ENCODE assay signal across 19 cellular contexts in the genomic region with DNA sequence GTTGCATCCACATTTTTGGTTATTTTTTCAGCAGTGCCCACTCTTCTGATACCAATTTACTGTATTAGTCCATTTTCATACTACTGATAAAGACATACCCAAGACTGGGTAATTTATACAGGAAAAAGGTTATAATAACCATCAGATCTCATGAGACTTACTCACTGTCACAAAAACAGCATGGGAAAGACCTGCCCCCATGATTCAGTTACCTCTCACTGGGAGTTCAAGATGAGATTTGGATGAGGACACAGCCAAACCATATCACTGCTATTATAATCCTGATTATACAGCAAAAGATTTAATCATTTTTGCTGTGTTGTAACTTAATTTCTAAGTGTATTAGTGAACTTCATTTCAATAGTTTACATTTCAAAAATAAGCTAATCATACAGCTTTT. TPM values are rescaled to one million over a fixed set of nuclear protein-coding genes. Genes with fewer than 3 reads are reported as not detected.
DNase-seq lines count a peak whose midpoint lies in the region; ATAC-seq and TF ChIP-seq lines count a peak whose summit lies in the region.
"Had no signal": no experiment of that assay in that cellular context is flagged by ENCODE, and none has a peak within 500 bp of the region (broad histone marks: within the 10 kb centered on the region; RNA-seq: fewer than 3 reads in every experiment).

No MANE protein-coding gene starts in this region.

- no peaks in the 10 kb centered on the region for H3K27me3 ChIP-seq in testis
- H3K27me3 ChIP-seq: upper lobe of left lung had no signal

- H3K4me3 ChIP-seq in fibroblast of mammary gland (ENCODE audit: control insufficient read depth, low read depth, low read length) (no peak overlapping the region), testis (no peak overlapping the region)
- H3K4me3 ChIP-seq: upper lobe of left lung had no signal

- H3K27ac ChIP-seq in RWPE1 (peak overlapping the region; percentile 91), testis (no peak overlapping the region)
- H3K27ac ChIP-seq: upper lobe of left lung had no signal

- ATAC-seq in T-cell (replicated peaks in 1 of 4): no peak
- ATAC-seq: right cardiac atrium had no signal

- H3K9me3 Mint-ChIP-seq in activated naive CD8-positive, alpha-beta T cell (ENCODE audit: low read depth): peaks cover 9% of the 10 kb centered on the region
- peaks cover 20% of the 10 kb centered on the region for H3K9me3 Mint-ChIP-seq in activated naive CD8-positive, alpha-beta T cell treated with anti-CD3 and anti-CD28 coated beads for 36 hours
- H3K9me3 Mint-ChIP-seq in T-cell: no peaks in the 10 kb centered on the region

- in situ Hi-C loops in KBM-7 (cut with MboI; ENCODE audit: low pct_unique_long_range_greater_than_20kb, low sequenced_read_pairs): no loop called here

- H3K27me3 Mint-ChIP-seq in activated naive CD8-positive, alpha-beta T cell: no peaks in the 10 kb centered on the region
- no peaks in the 10 kb centered on the region for H3K27me3 Mint-ChIP-seq in activated naive CD8-positive, alpha-beta T cell treated with anti-CD3 and anti-CD28 coated beads for 36 hours
- no peaks in the 10 kb centered on the region for H3K27me3 Mint-ChIP-seq in T-cell

- TF ChIP-seq CTCF in RWPE1 (conservative IDR thresholded peaks at IDR 0.05; ENCODE audit: low read depth): no peak
- TF ChIP-seq CTCF in fibroblast of mammary gland (conservative IDR thresholded peaks at IDR 0.05; ENCODE audit: control insufficient read depth, insufficient read depth, low read depth, low read length): no peak
- TF ChIP-seq CTCF in testis (IDR thresholded peaks at IDR 0.05): no peak

- POLR2A ChIA-PET in RWPE1 (lab: Yijun Ruan, JAX; ENCODE audit: low non-redundant PET): no interaction called here
- POLR2A ChIA-PET in T-cell (lab: Charles Lee): interaction anchor here in 1 of 2 donors (0.6 kb wide), 1 partner anchor 22 kb away, joined by 4 read pairs; no protein-coding TSS in a partner anchor

- no peaks in the 10 kb centered on the region for H3K9me3 ChIP-seq in testis
- H3K9me3 ChIP-seq: upper lobe of left lung had no signal

- no peaks in the 10 kb centered on the region for H3K36me3 ChIP-seq in testis (ENCODE audit: low read depth, missing control alignments)
- H3K36me3 ChIP-seq: upper lobe of left lung had no signal

- peaks cover 41% of the 10 kb centered on the region for H3K36me3 Mint-ChIP-seq in activated naive CD8-positive, alpha-beta T cell
- peaks cover 84% of the 10 kb centered on the region for H3K36me3 Mint-ChIP-seq in activated naive CD8-positive, alpha-beta T cell treated with anti-CD3 and anti-CD28 coated beads for 36 hours
- H3K36me3 Mint-ChIP-seq in T-cell: peaks cover 66% of the 10 kb centered on the region

- no peak for DNase-seq in activated naive CD8-positive, alpha-beta T cell treated with anti-CD3 and anti-CD28 coated beads for 36 hours
- DNase-seq in RWPE1 (ENCODE audit: low spot score) (no peak), fibroblast of mammary gland (ENCODE audit: low read depth) (peak; percentile 12), testis (no peak), T-cell (no peak), KBM-7 (no peak)
- DNase-seq: MV-4-11; NCI-H187 treated with DMSO at 0.1 percent for 48 hours; NCI-H446; occipital lobe; right cardiac atrium; stimulated activated naive CD4-positive, alpha-beta T cell treated with Interleukin-2 at 50 U/mL for 16 hours; SW 1271 had no signal

- H3K4me1 Mint-ChIP-seq in activated naive CD8-positive, alpha-beta T cell (ENCODE audit: low read depth): peaks cover 61% of the 10 kb centered on the region
- H3K4me1 Mint-ChIP-seq in activated naive CD8-positive, alpha-beta T cell treated with anti-CD3 and anti-CD28 coated beads for 36 hours: peaks cover 52% of the 10 kb centered on the region
- H3K4me1 Mint-ChIP-seq in T-cell: peaks cover 40 to 45% (median 40%) of the 10 kb centered on the region in 3 donors

- H3K4me1 ChIP-seq in testis: no peaks in the 10 kb centered on the region

- H3K27ac Mint-ChIP-seq in activated naive CD8-positive, alpha-beta T cell: peak overlapping the region; percentile 90
- H3K27ac Mint-ChIP-seq in activated naive CD8-positive, alpha-beta T cell treated with anti-CD3 and anti-CD28 coated beads for 36 hours: no peak overlapping the region
- peak overlapping the region in 1 of 2 donors; percentile 44 for H3K27ac Mint-ChIP-seq in T-cell

- intact Hi-C loops in testis (cut with DNase I; ENCODE audit: low total_unique reads): no loop called here

- no peak overlapping the region for H3K4me3 Mint-ChIP-seq in activated naive CD8-positive, alpha-beta T cell
- no peak overlapping the region for H3K4me3 Mint-ChIP-seq in activated naive CD8-positive, alpha-beta T cell treated with anti-CD3 and anti-CD28 coated beads for 36 hours
- no peak overlapping the region for H3K4me3 Mint-ChIP-seq in T-cell

- TF ChIP-seq POLR2A in testis (IDR thresholded peaks at IDR 0.05): no peak

- CTCF ChIA-PET in RWPE1 (lab: Yijun Ruan, JAX) (interaction anchor here (0.7 kb wide), 1 partner anchor 35 kb away, joined by 3 read pairs; no protein-coding TSS in a partner anchor), T-cell (lab: Charles Lee) (interaction anchor here (0.6 kb wide), 2 partner anchors 12 to 151 kb away, joined by 3 read pairs; no protein-coding TSS in a partner anchor)

RNA-seq across cellular contexts. Expression of a gene that starts 6.6 kb away (rescaled TPM):
- total RNA-seq in activated naive CD8-positive, alpha-beta T cell treated with anti-CD3 and anti-CD28 coated beads for 36 hours: 100 to 1,000 TPM; 122 to 123 TPM
- total RNA-seq in testis: not detected
- polyA plus RNA-seq in testis (ENCODE audit: insufficient read depth, low read depth, low replicate concordance): 2.0 TPM
- total RNA-seq in T-cell: under 1 TPM in 3 of 5 donors, not detected in 2; 0.35 to 0.82 (median 0.73) TPM
- total RNA-seq: dermis microvascular lymphatic vessel endothelial cell, H4, liver, occipital lobe, right cardiac atrium had no signal
- polyA plus RNA-seq: liver, right cardiac atrium had no signal

RNA-seq across cellular contexts. Expression of a gene that starts 46.5 kb away (rescaled TPM):
- total RNA-seq in activated naive CD8-positive, alpha-beta T cell treated with anti-CD3 and anti-CD28 coated beads for 36 hours: 10 to 100 TPM; 70.3 to 74.8 TPM
- total RNA-seq in testis (under 1 TPM; 0.16 to 0.99 TPM), T-cell (100 to 1,000 TPM; 183 to 229 (median 203) TPM)
- polyA plus RNA-seq in testis (ENCODE audit: insufficient read depth, low read depth, low replicate concordance): 1.5 TPM
- total RNA-seq: dermis microvascular lymphatic vessel endothelial cell, glomerular endothelial cell, occipital lobe had no signal

Comparison
In these comparisons a context has a peak if more than half of its experiments do, and no peak if none do; other contexts are left out.
1. RNA of a gene that starts 6.6 kb away (total RNA-seq): 122 to 123 TPM in activated naive CD8-positive, alpha-beta T cell treated with anti-CD3 and anti-CD28 coated beads for 36 hours; 0.35 to 0.82 TPM in T-cell and not detected in testis; every median in the first group is over 10 times any median in the second.
2. RNA of a gene that starts 46.5 kb away (total RNA-seq): 183 to 229 TPM in T-cell and 70.3 to 74.8 TPM in activated naive CD8-positive, alpha-beta T cell treated with anti-CD3 and anti-CD28 coated beads for 36 hours; 0.16 to 0.99 TPM in testis; every median in the first group is over 10 times any median in the second.